Comparison of ENCODE assay signal across 1 cellular context in genomic region chr14:93332853-93333630, GRCh38.
TF ChIP-seq lines count a peak whose summit lies in the region.

BTBD7 (minus strand) TSS chr14:93333036; CDS start chr14:93296051, 36,985 bp downstream.

TF ChIP-seq in K562, 482 proteins besides CTCF, POLR2A, EP300 and RAD21 (continued from another document and continues in another):
- TF ChIP-seq VEZF1 (CRISPR knock-in tag; IDR thresholded peaks at IDR 0.05) = peak; percentile 87
- no peak for TF ChIP-seq KAT2B (IDR thresholded peaks at IDR 0.05; ENCODE audit: low read depth, low read length)
- peak; percentile 40 to 85; a peak in 3 of 4 replicates for TF ChIP-seq MAZ (CRISPR knock-in tag; conservative IDR thresholded peaks at IDR 0.05 in 1 of 2, IDR thresholded peaks at IDR 0.05 in 1 of 2)
- no peak for TF ChIP-seq GABPA (tag; conservative IDR thresholded peaks at IDR 0.05; ENCODE audit: low read depth)
- peak in 1 of 2 experiments; percentile 47; a peak in 1 of 4 replicates for TF ChIP-seq SIN3A (IDR thresholded peaks at IDR 0.05; ENCODE audit: borderline replicate concordance in 2 of 2, control insufficient read depth in 1 of 2, low read depth in 2 of 2, low read length in 2 of 2)
- TF ChIP-seq NRF1 (conservative IDR thresholded peaks at IDR 0.05 in 1 of 2, IDR thresholded peaks at IDR 0.05 in 1 of 2) = peak; percentile 91 to 92
- no peak for TF ChIP-seq ZNF583 (CRISPR knock-in tag; IDR thresholded peaks at IDR 0.05)
- TF ChIP-seq ZBTB43 (CRISPR knock-in tag; IDR thresholded peaks at IDR 0.05) = no peak
- TF ChIP-seq POLR2G (IDR thresholded peaks at IDR 0.05; ENCODE audit: low read depth, low read length) = peak; percentile 89
- peak; percentile 43 for TF ChIP-seq MEIS2 (IDR thresholded peaks at IDR 0.05; ENCODE audit: partially characterized antibody)
- peak; percentile 60 for TF ChIP-seq KDM5B (IDR thresholded peaks at IDR 0.05; ENCODE audit: insufficient replicate concordance, low read depth, low read length)
- no peak for TF ChIP-seq SMARCC2 (IDR thresholded peaks at IDR 0.05; ENCODE audit: low read depth)
- TF ChIP-seq RBBP5 (IDR thresholded peaks at IDR 0.05; ENCODE audit: borderline replicate concordance, insufficient read depth, low read length, poor library complexity, severe bottlenecking) = peak; percentile 60
- peak; percentile 62; the same call in 1 of the 2 replicates for TF ChIP-seq BHLHE40 (IDR thresholded peaks at IDR 0.05; ENCODE audit: low read length)
- no peak for TF ChIP-seq NR2C2 (CRISPR knock-in tag; IDR thresholded peaks at IDR 0.05)
- TF ChIP-seq NR2C2 (tag; IDR thresholded peaks at IDR 0.05) = no peak; the same call in 1 of the 2 replicates
- TF ChIP-seq MAX (CRISPR knock-in tag; IDR thresholded peaks at IDR 0.05) = peak; percentile 73
- peak; percentile 16; the same call in 1 of the 2 replicates for TF ChIP-seq ZNF511 (CRISPR knock-in tag; IDR thresholded peaks at IDR 0.05)
- TF ChIP-seq CREB1 (IDR thresholded peaks at IDR 0.05) = no peak; the same call in none of the 2 replicates
- peak; percentile 50; the same call in 1 of the 2 replicates for TF ChIP-seq CREB1 (CRISPR knock-in tag; IDR thresholded peaks at IDR 0.05)
- TF ChIP-seq L3MBTL2 (IDR thresholded peaks at IDR 0.05) = peak; percentile 92
- TF ChIP-seq THAP7 (CRISPR knock-in tag; IDR thresholded peaks at IDR 0.05) = no peak
- no peak for TF ChIP-seq ZNF764 (CRISPR knock-in tag; IDR thresholded peaks at IDR 0.05; ENCODE audit: low read depth)
- 0 out of 2 replicates have a peak, but pooled peaks have one; percentile 40 for TF ChIP-seq SIN3B (IDR thresholded peaks at IDR 0.05; ENCODE audit: low read depth)
- peak; percentile 50 for TF ChIP-seq HMGN3 (IDR thresholded peaks at IDR 0.05; ENCODE audit: borderline replicate concordance, extremely low read depth, insufficient read length, low read depth, low read length)
- TF ChIP-seq CREM (IDR thresholded peaks at IDR 0.05; ENCODE audit: low read depth) = peak; percentile 61; the same call in 1 of the 2 replicates
- TF ChIP-seq RB1 (IDR thresholded peaks at IDR 0.05; ENCODE audit: low read depth) = peak; percentile 39; the same call in 1 of the 2 replicates
- peak; percentile 63 to 93 (median 87) for TF ChIP-seq YY1 (IDR thresholded peaks at IDR 0.05; ENCODE audit: borderline replicate concordance in 1 of 3, control insufficient read depth in 1 of 3, extremely low read depth in 1 of 3, insufficient read depth in 3 of 3, insufficient read length in 1 of 3, insufficient replicate concordance in 2 of 3, low read depth in 1 of 3, low read length in 2 of 3)
- peak; percentile 67 for TF ChIP-seq NCOA6 (IDR thresholded peaks at IDR 0.05)
- peak; percentile 62 for TF ChIP-seq TAF1 (IDR thresholded peaks at IDR 0.05; ENCODE audit: control insufficient read depth, extremely low read depth, insufficient read depth, low read length, severe bottlenecking)
- peak; percentile 39 for TF ChIP-seq NFIC (IDR thresholded peaks at IDR 0.05)
- TF ChIP-seq PCBP1 (IDR thresholded peaks at IDR 0.05; ENCODE audit: low read depth, low read length, poor library complexity, severe bottlenecking) = no peak
- TF ChIP-seq USF2 (CRISPR knock-in tag; IDR thresholded peaks at IDR 0.05) = peak; percentile 91
- peak; percentile 92 to 98 for TF ChIP-seq E2F6 (IDR thresholded peaks at IDR 0.05; ENCODE audit: borderline replicate concordance in 1 of 2, extremely low read depth in 1 of 2, insufficient read depth in 1 of 2, insufficient read length in 1 of 2, low read depth in 1 of 2, low read length in 1 of 2, poor library complexity in 1 of 2, severe bottlenecking in 1 of 2)
- TF ChIP-seq CCNT2 (IDR thresholded peaks at IDR 0.05; ENCODE audit: borderline replicate concordance, extremely low read depth, insufficient read length, low read depth, low read length) = peak; percentile 58
- peak; percentile 68 for TF ChIP-seq MYC (IDR thresholded peaks at IDR 0.05; ENCODE audit: low read depth, low read length)
- no peak for TF ChIP-seq MYC (CRISPR knock-in tag; IDR thresholded peaks at IDR 0.05; ENCODE audit: borderline replicate concordance, low read depth)
- TF ChIP-seq PKNOX1 (IDR thresholded peaks at IDR 0.05) = no peak
- TF ChIP-seq XRCC4 (IDR thresholded peaks at IDR 0.05; ENCODE audit: extremely low read depth, insufficient read depth, insufficient read length) = no peak
- TF ChIP-seq ETS2 (tag; IDR thresholded peaks at IDR 0.05; ENCODE audit: borderline replicate concordance, poor library complexity, severe bottlenecking) = no peak
- TF ChIP-seq JUN (IDR thresholded peaks at IDR 0.05; ENCODE audit: borderline replicate concordance, low read depth, low read length) = no peak
- TF ChIP-seq JUN (CRISPR knock-in tag; IDR thresholded peaks at IDR 0.05; ENCODE audit: borderline replicate concordance) = 0 out of 2 replicates have a peak, but pooled peaks have one; percentile 49
- 0 out of 2 replicates have a peak, but pooled peaks have one; percentile 10 for TF ChIP-seq ATF3 (IDR thresholded peaks at IDR 0.05)
- TF ChIP-seq ATF3 (CRISPR knock-in tag; conservative IDR thresholded peaks at IDR 0.05) = no peak
- no peak for TF ChIP-seq STAT5A (IDR thresholded peaks at IDR 0.05; ENCODE audit: borderline replicate concordance, low read length)
- no peak for TF ChIP-seq MLLT1 (IDR thresholded peaks at IDR 0.05)
- 0 out of 4 replicates have a peak, but pooled peaks of 1 of the 2 experiments have one; percentile 34 for TF ChIP-seq ZNF639 (CRISPR knock-in tag; conservative IDR thresholded peaks at IDR 0.05 in 1 of 2, IDR thresholded peaks at IDR 0.05 in 1 of 2)
- peak; percentile 62; the same call in 1 of the 2 replicates for TF ChIP-seq RAD51 (IDR thresholded peaks at IDR 0.05; ENCODE audit: borderline replicate concordance, low read depth)
- no peak for TF ChIP-seq MTA3 (IDR thresholded peaks at IDR 0.05; ENCODE audit: borderline replicate concordance)
- peak; percentile 60; the same call in 1 of the 2 replicates for TF ChIP-seq ZBTB7A (IDR thresholded peaks at IDR 0.05; ENCODE audit: borderline replicate concordance, control insufficient read depth, low read depth, low read length)
- no peak for TF ChIP-seq PTRF (tag; IDR thresholded peaks at IDR 0.05)
- TF ChIP-seq MAFF (IDR thresholded peaks at IDR 0.05; ENCODE audit: low read length) = no peak
- no peak for TF ChIP-seq POLR2B (IDR thresholded peaks at IDR 0.05; ENCODE audit: low read depth, partially characterized antibody)
- no peak for TF ChIP-seq SREBF1 (IDR thresholded peaks at IDR 0.05; ENCODE audit: borderline replicate concordance, low read depth, low read length)
- TF ChIP-seq SRSF1 (IDR thresholded peaks at IDR 0.05; ENCODE audit: low read depth, low read length) = no peak
- TF ChIP-seq TFE3 (CRISPR knock-in tag; IDR thresholded peaks at IDR 0.05) = peak; percentile 88
- TF ChIP-seq BDP1 (IDR thresholded peaks at IDR 0.05; ENCODE audit: insufficient read depth, insufficient read length) = no peak
